9 cellular contexts compared by ENCODE assay signal in genomic region chr10:114714281-114714741, GRCh38. TPM values are rescaled to one million over a fixed set of nuclear protein-coding genes. Genes with fewer than 3 reads are reported as not detected.
DNase-seq lines count a peak whose midpoint lies in the region; ATAC-seq and TF ChIP-seq lines count a peak whose summit lies in the region.
"Had no signal": no experiment of that assay in that cellular context is flagged by ENCODE, and none has a peak within 500 bp of the region (broad histone marks: within the 10 kb centered on the region; RNA-seq: fewer than 3 reads in every experiment).

No MANE protein-coding gene starts in this region.

- DNase-seq in AG04449 (ENCODE audit: low read depth, low spot score): peak; percentile 94
- DNase-seq in MG63: peak; percentile 91
- peak; percentile 12 to 85 for DNase-seq in T47D (ENCODE audit: low read depth in 1 of 2, low spot score in 1 of 2)
- DNase-seq in left colon: peak; percentile 37 to 55
- no peak for DNase-seq in natural killer cell treated with Interleukin-12 subunit alpha and Interleukin-12 subunit beta and Interleukin-15 and Interleukin-18, amount 100 ng/mL, for 72 hours (ENCODE audit: low spot score)
- no peak for DNase-seq in GM19238 (ENCODE audit: insufficient read length, low spot score)
- no peak for DNase-seq in NCI-H82 treated with DMSO at 0.1 percent for 48 hours (lab: John Stamatoyannopoulos, UW; ENCODE audit: unreplicated experiment)
- DNase-seq: naive thymus-derived CD4-positive, alpha-beta T cell had no signal

- H3K4me3 ChIP-seq in AG04449 (ENCODE audit: low read depth, low read length) (no peak overlapping the region), MG63 (no peak overlapping the region)

- POLR2A ChIA-PET in AG04449 (lab: Yijun Ruan, JAX): interaction anchor here (0.6 kb wide), 1 partner anchor 53 kb away, joined by 4 read pairs; no protein-coding TSS in a partner anchor

- intact Hi-C loops in left colon (cut with DNase I, micrococcal nuclease): no loop called here

- H3K36me3 ChIP-seq in MG63: peaks cover 5% of the 10 kb centered on the region; the same call in 1 of the 2 replicates

- no peak overlapping the region for H3K27ac Mint-ChIP-seq in natural killer cell treated with Interleukin-12 subunit alpha and Interleukin-12 subunit beta and Interleukin-15 and Interleukin-18, amount 100 ng/mL, for 72 hours
- H3K27ac Mint-ChIP-seq: naive thymus-derived CD4-positive, alpha-beta T cell had no signal

- H3K9me3 ChIP-seq in MG63: no peaks in the 10 kb centered on the region

- TF ChIP-seq CTCF in AG04449 (IDR thresholded peaks at IDR 0.05; ENCODE audit: insufficient read depth, low read length, missing control alignments): no peak

- in situ Hi-C loops in T47D (cut with HindIII; ENCODE audit: low pct_unique_long_range_greater_than_20kb, low sequenced_read_pairs): no loop called here

- H3K36me3 Mint-ChIP-seq in natural killer cell treated with Interleukin-12 subunit alpha and Interleukin-12 subunit beta and Interleukin-15 and Interleukin-18, amount 100 ng/mL, for 72 hours: no peaks in the 10 kb centered on the region
- H3K36me3 Mint-ChIP-seq: naive thymus-derived CD4-positive, alpha-beta T cell had no signal

- peaks cover 19 to 22% of the 10 kb centered on the region in 2 donors for H3K27me3 Mint-ChIP-seq in natural killer cell treated with Interleukin-12 subunit alpha and Interleukin-12 subunit beta and Interleukin-15 and Interleukin-18, amount 100 ng/mL, for 72 hours

- H3K9me3 Mint-ChIP-seq in natural killer cell treated with Interleukin-12 subunit alpha and Interleukin-12 subunit beta and Interleukin-15 and Interleukin-18, amount 100 ng/mL, for 72 hours: no peaks in the 10 kb centered on the region
- H3K9me3 Mint-ChIP-seq: naive thymus-derived CD4-positive, alpha-beta T cell had no signal

- H3K4me1 Mint-ChIP-seq in natural killer cell treated with Interleukin-12 subunit alpha and Interleukin-12 subunit beta and Interleukin-15 and Interleukin-18, amount 100 ng/mL, for 72 hours (ENCODE audit: low read depth in 2 of 2): no peaks in the 10 kb centered on the region

- CTCF ChIA-PET in AG04449 (lab: Yijun Ruan, JAX): interaction anchor here (1.1 to 1.8 kb wide), 8 partner anchors 10 to 244 kb away, joined by 3 to 8 read pairs (median 4); partner anchors contain the start of gene FHIP2A

- H3K4me3 Mint-ChIP-seq in natural killer cell treated with Interleukin-12 subunit alpha and Interleukin-12 subunit beta and Interleukin-15 and Interleukin-18, amount 100 ng/mL, for 72 hours: no peak overlapping the region
- H3K4me3 Mint-ChIP-seq: naive thymus-derived CD4-positive, alpha-beta T cell had no signal

- peak; percentile 92 for ATAC-seq in left colon
- no peak for ATAC-seq in natural killer cell treated with Interleukin-12 subunit alpha and Interleukin-12 subunit beta and Interleukin-15 and Interleukin-18, amount 100 ng/mL, for 72 hours
- no peak for ATAC-seq in GM21447 (IDR thresholded peaks at IDR 0.05; ENCODE audit: unreplicated experiment)
- ATAC-seq: naive thymus-derived CD4-positive, alpha-beta T cell had no signal

- no peaks in the 10 kb centered on the region for H3K27me3 ChIP-seq in MG63

RNA-seq across cellular contexts. Expression of gene ABLIM1, which starts 56.2 kb away (rescaled TPM):
- total RNA-seq in MG63 (2014; rRNA removed; shearing (Covaris generic); ENCODE audit: low replicate concordance): 19.4 and 23.9 TPM in 2 replicates
- 100 to 1,000 TPM; 107 to 118 TPM for total RNA-seq in left colon
- 10 to 100 TPM in 1 of 2 donors, 1 to 10 TPM in 1; 7.9 to 11.0 TPM for total RNA-seq in natural killer cell treated with Interleukin-12 subunit alpha and Interleukin-12 subunit beta and Interleukin-15 and Interleukin-18, amount 100 ng/mL, for 72 hours

Comparison
In these comparisons a context has a peak if more than half of its experiments do, and no peak if none do; other contexts are left out.
1. DNase-seq: peak in AG04449 (single experiment), MG63 (single experiment), T47D (2 of 2) and left colon (2 of 2); none in natural killer cell treated with Interleukin-12 subunit alpha and Interleukin-12 subunit beta and Interleukin-15 and Interleukin-18, amount 100 ng/mL, for 72 hours (single experiment), GM19238 (single experiment) and NCI-H82 treated with DMSO at 0.1 percent for 48 hours (single experiment).